2 cellular contexts compared by ENCODE assay signal in genomic region chr17:61396586-61397085, GRCh38.
A peak's percentile ranks its signal among the peaks of the same experiment; 100 is the strongest.
TF ChIP-seq lines count a peak whose summit lies in the region.

No MANE protein-coding gene starts in this region.

TF ChIP-seq in IMR-90, 13 proteins besides CTCF, POLR2A, EP300 and RAD21:
- TF ChIP-seq NFE2L2 (IDR thresholded peaks at IDR 0.05; ENCODE audit: low read depth, low read length): no peak
- 0 out of 2 replicates have a peak, but pooled peaks have one; percentile 32 for TF ChIP-seq MXI1 (IDR thresholded peaks at IDR 0.05; ENCODE audit: borderline replicate concordance, low read depth, low read length)
- TF ChIP-seq MAZ (IDR thresholded peaks at IDR 0.05; ENCODE audit: borderline replicate concordance, low read depth, low read length): no peak
- TF ChIP-seq MAFK (IDR thresholded peaks at IDR 0.05; ENCODE audit: low read depth, low read length): no peak

TF ChIP-seq in endothelial cell of umbilical vein, 7 proteins besides CTCF, POLR2A, EP300 and RAD21:
- TF ChIP-seq JUN (IDR thresholded peaks at IDR 0.05; ENCODE audit: borderline replicate concordance, insufficient read depth, insufficient read length, low read depth) (no peak), EZH2 (IDR thresholded peaks at IDR 0.05; ENCODE audit: borderline replicate concordance, low read depth, low read length, severe bottlenecking) (peak; percentile 92), FOS (IDR thresholded peaks at IDR 0.05; ENCODE audit: borderline replicate concordance, insufficient read depth, low read length) (no peak), MAX (IDR thresholded peaks at IDR 0.05; ENCODE audit: insufficient read depth, insufficient read length) (no peak), POLR2AphosphoS5 (IDR thresholded peaks at IDR 0.05; ENCODE audit: insufficient read depth, low read depth, low read length) (no peak), GATA2 (IDR thresholded peaks at IDR 0.05; ENCODE audit: insufficient read depth, insufficient read length, low read depth, low read length) (no peak)
